In genomic region chr2:239143858-239144712, GRCh38 we compare ENCODE assay signal across 8 cellular contexts.
DNase-seq lines count a peak whose midpoint lies in the region; ATAC-seq lines count a peak whose summit lies in the region.

No MANE protein-coding gene starts in this region.

- H3K9me3 Mint-ChIP-seq in activated naive CD8-positive, alpha-beta T cell treated with anti-CD3 and anti-CD28 coated beads, Interleukin-2, amount 50 U/mL, for 24 hours: no peaks in the 10 kb centered on the region

- H3K4me1 Mint-ChIP-seq in activated naive CD8-positive, alpha-beta T cell treated with anti-CD3 and anti-CD28 coated beads, Interleukin-2, amount 50 U/mL, for 24 hours: no peaks in the 10 kb centered on the region

- no peak overlapping the region for H3K4me3 Mint-ChIP-seq in activated naive CD8-positive, alpha-beta T cell treated with anti-CD3 and anti-CD28 coated beads, Interleukin-2, amount 50 U/mL, for 24 hours

- H3K27me3 Mint-ChIP-seq in activated naive CD8-positive, alpha-beta T cell treated with anti-CD3 and anti-CD28 coated beads, Interleukin-2, amount 50 U/mL, for 24 hours: no peaks in the 10 kb centered on the region

- ATAC-seq in activated naive CD8-positive, alpha-beta T cell treated with anti-CD3 and anti-CD28 coated beads, Interleukin-2, amount 50 U/mL, for 24 hours: no peak
- ATAC-seq in left ventricle myocardium superior (peak; percentile 70), sciatic nerve (peak; percentile 71), GM21529 (IDR thresholded peaks at IDR 0.05; ENCODE audit: unreplicated experiment) (no peak)

- H3K36me3 Mint-ChIP-seq in activated naive CD8-positive, alpha-beta T cell treated with anti-CD3 and anti-CD28 coated beads, Interleukin-2, amount 50 U/mL, for 24 hours (ENCODE audit: low read depth): peaks cover 7% of the 10 kb centered on the region

- H3K27ac Mint-ChIP-seq in activated naive CD8-positive, alpha-beta T cell treated with anti-CD3 and anti-CD28 coated beads, Interleukin-2, amount 50 U/mL, for 24 hours: no peak overlapping the region

- intact Hi-C loops in left ventricle myocardium superior (cut with micrococcal nuclease): no loop called here
- intact Hi-C loops in sciatic nerve (cut with DNase I): no loop called here

- DNase-seq in SKM-1 treated with dmso at 0.1 percent for 144 hours (lab: John Stamatoyannopoulos, UW; ENCODE audit: unreplicated experiment): peak; percentile 3
- no peak for DNase-seq in SKM-1 (lab: John Stamatoyannopoulos, UW; ENCODE audit: unreplicated experiment)
- peak; percentile 10 for DNase-seq in MV-4-11 (lab: John Stamatoyannopoulos, UW)
- peak; percentile 17 for DNase-seq in activated naive CD8-positive, alpha-beta T cell treated with anti-CD3 and anti-CD28 coated beads, Interleukin-2, amount 50 U/mL, for 24 hours
- DNase-seq in left ventricle myocardium superior: peak; percentile 36
- DNase-seq in sciatic nerve (ENCODE audit: low spot score): no peak
- DNase-seq in amniotic stem cell (lab: John Stamatoyannopoulos, UW): no peak

Comparison
In these comparisons a context has a peak if more than half of its experiments do, and no peak if none do; other contexts are left out.
1. DNase-seq: peak in SKM-1 treated with dmso at 0.1 percent for 144 hours (single experiment), MV-4-11 (single experiment), activated naive CD8-positive, alpha-beta T cell treated with anti-CD3 and anti-CD28 coated beads, Interleukin-2, amount 50 U/mL, for 24 hours (single experiment) and left ventricle myocardium superior (single experiment); none in SKM-1 (single experiment), sciatic nerve (single experiment) and amniotic stem cell (single experiment).
2. ATAC-seq: peak in left ventricle myocardium superior (single experiment) and sciatic nerve (single experiment); none in activated naive CD8-positive, alpha-beta T cell treated with anti-CD3 and anti-CD28 coated beads, Interleukin-2, amount 50 U/mL, for 24 hours (single experiment) and GM21529 (single experiment).